Comparison of ENCODE assay signal across 25 cellular contexts in the genomic region with DNA sequence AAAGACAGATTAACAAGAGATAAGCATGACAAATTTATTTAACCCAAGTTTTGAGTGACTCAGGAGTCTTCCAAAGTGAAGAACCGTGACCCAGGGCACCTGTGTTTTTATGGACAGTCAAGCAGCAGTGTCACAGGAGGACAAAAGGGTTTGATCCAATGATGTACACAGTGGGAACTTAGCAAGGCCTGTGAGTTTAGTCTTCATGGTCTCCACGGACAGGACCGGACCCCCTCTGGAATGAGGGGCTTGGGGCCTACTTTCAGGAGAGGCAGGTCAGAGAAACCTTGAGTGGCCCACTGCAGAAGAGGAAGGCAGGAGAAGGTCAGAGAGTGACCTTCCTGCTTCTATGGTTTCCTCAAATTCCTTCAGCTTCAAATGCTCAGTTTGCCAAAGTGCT. TPM values are rescaled to one million over a fixed set of nuclear protein-coding genes. Genes with fewer than 3 reads are reported as not detected.
DNase-seq lines count a peak whose midpoint lies in the region; ATAC-seq, FAIRE-seq and TF ChIP-seq lines count a peak whose summit lies in the region.
"Had no signal": no experiment of that assay in that cellular context is flagged by ENCODE, and none has a peak within 500 bp of the region (broad histone marks: within the 10 kb centered on the region; RNA-seq: fewer than 3 reads in every experiment).

No MANE protein-coding gene starts in this region.

- H3K9me1 ChIP-seq in endothelial cell of umbilical vein (replicated peaks; ENCODE audit: control insufficient read depth, extremely low read depth, insufficient read depth, low read length): no peaks in the 10 kb centered on the region

- no peak for TF ChIP-seq POLR2A in endothelial cell of umbilical vein (IDR thresholded peaks at IDR 0.05; ENCODE audit: low read depth, low read length)

- H3K9me3 ChIP-seq in Panc1 (ENCODE audit: control insufficient read depth, insufficient read depth, low read depth, low read length): no peaks in the 10 kb centered on the region
- no peaks in the 10 kb centered on the region for H3K9me3 ChIP-seq in endothelial cell of umbilical vein (replicated peaks; ENCODE audit: control insufficient read depth, insufficient read depth, low read length)
- H3K9me3 ChIP-seq in trophoblast cell (ENCODE audit: insufficient read depth, low read depth, low read length): no peaks in the 10 kb centered on the region
- no peaks in the 10 kb centered on the region for H3K9me3 ChIP-seq in lower lobe of right lung
- H3K9me3 ChIP-seq: thoracic aorta had no signal

- H3K14ac ChIP-seq in trophoblast cell (ENCODE audit: low read length): peak overlapping the region; percentile 77

- H3K9ac ChIP-seq in endothelial cell of umbilical vein (replicated peaks; ENCODE audit: extremely low read depth, insufficient read depth, low read length) (no peak overlapping the region), trophoblast cell (ENCODE audit: low read length) (no peak overlapping the region)

- no peak for ATAC-seq in Panc1
- ATAC-seq in lower lobe of right lung: no peak
- ATAC-seq: esophagus mucosa had no signal

- no peak overlapping the region for H3K4ac ChIP-seq in trophoblast cell (ENCODE audit: low read depth, low read length)

- no peak overlapping the region for H3K4me3 Mint-ChIP-seq in activated CD4-positive, alpha-beta T cell treated with anti-CD3 and anti-CD28 coated beads, Interleukin-2, amount 10 ng/mL, durations not matched to agents 24 days and 14 days
- H3K4me3 Mint-ChIP-seq: CD4-positive, alpha-beta memory T cell had no signal

- peak; percentile 56 for DNase-seq in activated CD4-positive, alpha-beta T cell treated with anti-CD3 and anti-CD28 coated beads, Interleukin-2, amount 10 ng/mL, durations not matched to agents 24 days and 14 days
- no peak for DNase-seq in activated CD4-positive, alpha-beta T cell treated with anti-CD3 and anti-CD28 coated beads, Interleukin-2, amount 50 U/mL, for 4 hours
- DNase-seq in Panc1 (ENCODE audit: low read depth, low spot score) (no peak), endothelial cell of umbilical vein (ENCODE audit: low read depth, low spot score) (no peak), trophoblast cell (no peak), globus pallidus (ENCODE audit: low spot score) (no peak), lower lobe of right lung (no peak), NCI-H2107 (lab: John Stamatoyannopoulos, UW) (no peak)
- DNase-seq: activated CD4-positive, alpha-beta T cell treated with anti-CD3 and anti-CD28 coated beads for 4 hours; activated T-cell treated with anti-CD3 and anti-CD28 coated beads, Interleukin-2, amount 50 U/mL, for 48 hours; AML-193; amniotic stem cell; CD4-positive, alpha-beta memory T cell; DMS 273 treated with DMSO at 0.1 percent for 48 hours; NCI-H2081; NCI-H446 treated with DMSO at 0.1 percent for 48 hours; Right ventricle myocardium superior; stimulated activated naive CD4-positive, alpha-beta T cell treated with Interleukin-2 at 50 U/mL for 16 hours had no signal

- peaks cover 24% of the 10 kb centered on the region for H3K4me1 ChIP-seq in Panc1 (ENCODE audit: control insufficient read depth, insufficient read depth, low read length)
- peaks cover 5% of the 10 kb centered on the region for H3K4me1 ChIP-seq in endothelial cell of umbilical vein (ENCODE audit: control insufficient read depth, extremely low read depth, insufficient read depth, low read length)
- H3K4me1 ChIP-seq in trophoblast cell (ENCODE audit: control insufficient read depth in 1 of 2, insufficient read depth in 2 of 2, low read length in 2 of 2): peaks cover 7 to 17% of the 10 kb centered on the region in 2 experiments
- H3K4me1 ChIP-seq in lower lobe of right lung: peaks cover 26% of the 10 kb centered on the region

- H3K27ac Mint-ChIP-seq in activated CD4-positive, alpha-beta T cell treated with anti-CD3 and anti-CD28 coated beads, Interleukin-2, amount 10 ng/mL, durations not matched to agents 24 days and 14 days: no peak overlapping the region

- H3K79me1 ChIP-seq in trophoblast cell (ENCODE audit: low read length): peaks cover 24% of the 10 kb centered on the region

- peak overlapping the region; percentile 88 for H2BK120ac ChIP-seq in trophoblast cell (ENCODE audit: insufficient read depth, low read length, poor library complexity)

- H3K18ac ChIP-seq in trophoblast cell (ENCODE audit: low read length): peak overlapping the region; percentile 94

- H4K8ac ChIP-seq in trophoblast cell (ENCODE audit: low read depth, low read length): peak overlapping the region; percentile 32

- H4K20me1 ChIP-seq in endothelial cell of umbilical vein (replicated peaks; ENCODE audit: control insufficient read depth, extremely low read depth, insufficient read depth, low read length): no peaks in the 10 kb centered on the region

- TF ChIP-seq CTCF in Panc1 (IDR thresholded peaks at IDR 0.05) (no peak), endothelial cell of umbilical vein (IDR thresholded peaks at IDR 0.05; ENCODE audit: extremely low read depth in 1 of 2, insufficient read depth in 1 of 2, low read depth in 1 of 2, low read length in 2 of 2) (no peak), lower lobe of right lung (IDR thresholded peaks at IDR 0.05) (no peak)

- in situ Hi-C loops in Panc1 (cut with HindIII; ENCODE audit: low pct_unique_long_range_greater_than_20kb, low sequenced_read_pairs): no loop called here

- intact Hi-C loops in activated CD4-positive, alpha-beta T cell treated with anti-CD3 and anti-CD28 coated beads, Interleukin-2, amount 10 ng/mL, durations not matched to agents 24 days and 14 days (cut with micrococcal nuclease): loop anchor here (5.0 kb wide), 1 partner anchor 625 kb away; no protein-coding TSS in a partner anchor
- intact Hi-C loops in Panc1 (cut with micrococcal nuclease; ENCODE audit: unreplicated experiment) (loop anchor here (5.0 to 10.0 kb wide), 3 partner anchors 55 to 242 kb away; no protein-coding TSS in a partner anchor), endothelial cell of umbilical vein (cut with micrococcal nuclease) (no loop called here), lower lobe of right lung (cut with DNase I) (loop anchor here (5.0 kb wide), 1 partner anchor 110 kb away; no protein-coding TSS in a partner anchor)

- no peaks in the 10 kb centered on the region for H3K36me3 Mint-ChIP-seq in activated CD4-positive, alpha-beta T cell treated with anti-CD3 and anti-CD28 coated beads, Interleukin-2, amount 10 ng/mL, durations not matched to agents 24 days and 14 days (ENCODE audit: low read depth)
- H3K36me3 Mint-ChIP-seq: CD4-positive, alpha-beta memory T cell had no signal

- H3K27ac ChIP-seq in Panc1 (ENCODE audit: low read length) (peak overlapping the region; percentile 85), endothelial cell of umbilical vein (ENCODE audit: insufficient read depth, low read depth, low read length) (no peak overlapping the region), trophoblast cell (ENCODE audit: low read depth, low read length) (no peak overlapping the region), lower lobe of right lung (no peak overlapping the region)
- H3K27ac ChIP-seq: cardiac muscle cell, hepatocyte, thoracic aorta had no signal

- BruUV-seq in Panc1 (replicated peaks; lab: Mats Ljungman, UMichigan) (no TSS peak), endothelial cell of umbilical vein (replicated peaks; lab: Mats Ljungman, UMichigan) (no TSS peak)

- H3K4me3 ChIP-seq in Panc1 (ENCODE audit: low read depth in 2 of 2, low read length in 2 of 2) (no peak overlapping the region), endothelial cell of umbilical vein (replicated peaks in 1 of 3; ENCODE audit: insufficient read depth in 1 of 3, low read depth in 1 of 3, low read length in 3 of 3) (no peak overlapping the region), trophoblast cell (ENCODE audit: low read depth, low read length) (no peak overlapping the region), lower lobe of right lung (no peak overlapping the region)
- H3K4me3 ChIP-seq: cardiac muscle cell, coronary artery, hepatocyte, thoracic aorta had no signal

- H2AK5ac ChIP-seq in trophoblast cell (ENCODE audit: low read length): peak overlapping the region; percentile 95

- FAIRE-seq in endothelial cell of umbilical vein (lab: Jason Lieb, UNC): peak; percentile 42
- FAIRE-seq: frontal cortex, H54 had no signal

- H3K79me2 ChIP-seq in endothelial cell of umbilical vein (ENCODE audit: control insufficient read depth, insufficient read depth, low read length) (no peaks in the 10 kb centered on the region), trophoblast cell (ENCODE audit: control insufficient read depth, insufficient read depth, low read length, poor library complexity) (no peaks in the 10 kb centered on the region)
- H3K79me2 ChIP-seq: hepatocyte had no signal

- H3K4me1 Mint-ChIP-seq in activated CD4-positive, alpha-beta T cell treated with anti-CD3 and anti-CD28 coated beads, Interleukin-2, amount 10 ng/mL, durations not matched to agents 24 days and 14 days: peaks cover 28% of the 10 kb centered on the region

- H3K4me2 ChIP-seq in endothelial cell of umbilical vein (ENCODE audit: insufficient read depth, low read length): no peak overlapping the region
- H3K4me2 ChIP-seq in trophoblast cell (ENCODE audit: low read length): no peak overlapping the region
- H3K4me2 ChIP-seq: hepatocyte had no signal

- POLR2A ChIA-PET in Panc1 (lab: Charles Lee) (interaction anchor here (0.6 to 1.2 kb wide), 3 partner anchors 26 to 110 kb away, joined by 3 to 5 read pairs (median 4); a partner anchor contains a TSS), endothelial cell of umbilical vein (lab: Charles Lee) (interaction anchor here (2.3 kb wide), 1 partner anchor 110 kb away, joined by 28 read pairs; no protein-coding TSS in a partner anchor)

- dilution Hi-C loops in endothelial cell of umbilical vein (cut with MboI; ENCODE audit: extremely low pct_ligation_motif_present, low sequenced_read_pairs): no loop called here

- H3K23ac ChIP-seq in trophoblast cell (ENCODE audit: low read length): no peak overlapping the region

- peak overlapping the region; percentile 46 for H2AFZ ChIP-seq in endothelial cell of umbilical vein (ENCODE audit: low read depth, low read length)
- no peak overlapping the region for H2AFZ ChIP-seq in trophoblast cell (ENCODE audit: insufficient read depth, low read length, poor library complexity)
- H2AFZ ChIP-seq: hepatocyte had no signal

- peak overlapping the region; percentile 18 for H4K12ac ChIP-seq in trophoblast cell (ENCODE audit: low read depth, low read length)

- no peaks in the 10 kb centered on the region for H3K36me3 ChIP-seq in Panc1 (ENCODE audit: control insufficient read depth, insufficient read depth, low read length)
- H3K36me3 ChIP-seq in endothelial cell of umbilical vein (ENCODE audit: control insufficient read depth in 2 of 2, extremely low read depth in 1 of 2, insufficient read depth in 2 of 2, low read length in 2 of 2): no peaks in the 10 kb centered on the region
- H3K36me3 ChIP-seq in trophoblast cell (ENCODE audit: control insufficient read depth in 1 of 2, insufficient read depth in 2 of 2, low read length in 2 of 2): no peaks in the 10 kb centered on the region
- H3K36me3 ChIP-seq in lower lobe of right lung: no peaks in the 10 kb centered on the region
- H3K36me3 ChIP-seq: cardiac muscle cell, thoracic aorta had no signal

- H3K27me3 ChIP-seq in Panc1 (ENCODE audit: control insufficient read depth, insufficient read depth, low read length): no peaks in the 10 kb centered on the region
- no peaks in the 10 kb centered on the region for H3K27me3 ChIP-seq in endothelial cell of umbilical vein (ENCODE audit: control insufficient read depth in 2 of 2, insufficient read depth in 2 of 2, low read length in 2 of 2)
- H3K27me3 ChIP-seq in trophoblast cell (ENCODE audit: insufficient read depth, low read length): no peaks in the 10 kb centered on the region
- no peaks in the 10 kb centered on the region for H3K27me3 ChIP-seq in lower lobe of right lung (ENCODE audit: low read depth)
- H3K27me3 ChIP-seq: cardiac muscle cell, hepatocyte had no signal

- no peaks in the 10 kb centered on the region for H3K27me3 Mint-ChIP-seq in activated CD4-positive, alpha-beta T cell treated with anti-CD3 and anti-CD28 coated beads, Interleukin-2, amount 10 ng/mL, durations not matched to agents 24 days and 14 days

- peak overlapping the region; percentile 71 for H2BK5ac ChIP-seq in trophoblast cell (ENCODE audit: low read depth, low read length, poor library complexity)

- H4K91ac ChIP-seq in trophoblast cell (ENCODE audit: low read depth, low read length): peak overlapping the region; percentile 92

- CTCF ChIA-PET in Panc1 (lab: Charles Lee): interaction anchor here (0.5 to 3.9 kb wide), 9 partner anchors 26 to 1997 kb away, joined by 3 to 97 read pairs (median 5); a partner anchor contains a TSS
- CTCF ChIA-PET in endothelial cell of umbilical vein (lab: Charles Lee): interaction anchor here (1.5 to 8.8 kb wide), 17 partner anchors 10 to 241 kb away, joined by 4 to 739 read pairs (median 53); a partner anchor contains a TSS

- no CpG with 5 or more reads among the region's 3 CpGs for WGBS in trophoblast cell (ENCODE audit: extremely low coverage, insufficient coverage, insufficient read length)

- peak overlapping the region; percentile 98 for H2BK12ac ChIP-seq in trophoblast cell (ENCODE audit: low read length)

- no peaks in the 10 kb centered on the region for H3K9me3 Mint-ChIP-seq in activated CD4-positive, alpha-beta T cell treated with anti-CD3 and anti-CD28 coated beads, Interleukin-2, amount 10 ng/mL, durations not matched to agents 24 days and 14 days
- H3K9me3 Mint-ChIP-seq: CD4-positive, alpha-beta memory T cell had no signal

RNA-seq across cellular contexts. Expression of a gene that starts 26.2 kb away (rescaled TPM):
- total RNA-seq in activated CD4-positive, alpha-beta T cell treated with anti-CD3 and anti-CD28 coated beads, Interleukin-2, amount 10 ng/mL, durations not matched to agents 24 days and 14 days: 38.1 and 40.0 TPM in 2 replicates
- 50.7 TPM for total RNA-seq in Panc1 (2021; ENCODE audit: unreplicated experiment)
- polyA plus RNA-seq in Panc1 (2012; ENCODE audit: insufficient read length): 26.6 TPM
- 75.2 and 76.3 TPM in 2 replicates for total RNA-seq in endothelial cell of umbilical vein
- 26.4 and 30.6 TPM in 2 replicates for polyA plus RNA-seq in endothelial cell of umbilical vein
- 31.6 and 33.3 TPM in 2 replicates for polyA plus RNA-seq in endothelial cell of umbilical vein (2011; cell fraction: cytosol; rRNA removed)
- polyA plus RNA-seq in endothelial cell of umbilical vein (2011; cell fraction: nucleus; rRNA removed): 107 and 122 TPM in 2 replicates
- polyA plus RNA-seq in endothelial cell of umbilical vein (2012): 55.4 and 56.4 TPM in 2 replicates
- 47.8 and 61.9 TPM in 2 replicates for polyA minus RNA-seq in endothelial cell of umbilical vein
- polyA minus RNA-seq in endothelial cell of umbilical vein (2011; cell fraction: cytosol; rRNA and poly(A)+ RNA removed): 6.9 TPM
- 82.0 and 106 TPM in 2 replicates for polyA minus RNA-seq in endothelial cell of umbilical vein (2011; cell fraction: nucleus; rRNA and poly(A)+ RNA removed)
- polyA plus RNA-seq in trophoblast cell (2013): 44.5 and 45.1 TPM in 2 replicates
- 57.6 TPM for total RNA-seq in lower lobe of right lung
